In the genomic region with DNA sequence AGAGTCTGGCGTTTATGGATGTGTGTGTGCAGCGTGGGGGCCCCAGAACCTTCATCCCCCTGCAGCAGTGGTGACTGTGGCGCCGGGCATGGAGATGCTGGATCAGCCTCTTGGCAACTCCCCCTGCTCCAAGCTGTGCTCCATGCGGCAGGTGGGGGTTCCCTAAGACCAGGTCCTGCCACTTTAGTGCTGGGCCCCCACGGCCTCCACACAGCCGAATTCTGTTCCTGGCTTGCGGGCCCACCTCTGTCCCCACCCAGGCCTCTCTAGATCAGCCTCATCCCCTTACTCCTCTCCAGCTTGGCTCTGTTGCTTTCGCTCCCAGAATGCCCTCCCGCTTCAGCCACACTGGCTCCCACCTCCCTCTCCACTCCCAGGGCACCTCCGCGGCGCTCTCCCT, we compare ENCODE assay signal across 7 cellular contexts.
"Had no signal": no experiment of that assay in that cellular context is flagged by ENCODE, and none has a peak within 500 bp of the region (broad histone marks: within the 10 kb centered on the region; RNA-seq: fewer than 3 reads in every experiment).

No MANE protein-coding gene starts in this region.

- H3K27ac ChIP-seq: GM23248, HL-60 had no signal

- H2AFZ ChIP-seq: GM23248 had no signal

- H3K9ac ChIP-seq: GM23248 had no signal

- DNase-seq: GM23248, GOT3, H9, HCEC 1CT, HFFc6, KBM-7 had no signal

- H3K4me3 ChIP-seq: GM23248 had no signal
